ENCODE assay signal across 13 cellular contexts in the genomic region with DNA sequence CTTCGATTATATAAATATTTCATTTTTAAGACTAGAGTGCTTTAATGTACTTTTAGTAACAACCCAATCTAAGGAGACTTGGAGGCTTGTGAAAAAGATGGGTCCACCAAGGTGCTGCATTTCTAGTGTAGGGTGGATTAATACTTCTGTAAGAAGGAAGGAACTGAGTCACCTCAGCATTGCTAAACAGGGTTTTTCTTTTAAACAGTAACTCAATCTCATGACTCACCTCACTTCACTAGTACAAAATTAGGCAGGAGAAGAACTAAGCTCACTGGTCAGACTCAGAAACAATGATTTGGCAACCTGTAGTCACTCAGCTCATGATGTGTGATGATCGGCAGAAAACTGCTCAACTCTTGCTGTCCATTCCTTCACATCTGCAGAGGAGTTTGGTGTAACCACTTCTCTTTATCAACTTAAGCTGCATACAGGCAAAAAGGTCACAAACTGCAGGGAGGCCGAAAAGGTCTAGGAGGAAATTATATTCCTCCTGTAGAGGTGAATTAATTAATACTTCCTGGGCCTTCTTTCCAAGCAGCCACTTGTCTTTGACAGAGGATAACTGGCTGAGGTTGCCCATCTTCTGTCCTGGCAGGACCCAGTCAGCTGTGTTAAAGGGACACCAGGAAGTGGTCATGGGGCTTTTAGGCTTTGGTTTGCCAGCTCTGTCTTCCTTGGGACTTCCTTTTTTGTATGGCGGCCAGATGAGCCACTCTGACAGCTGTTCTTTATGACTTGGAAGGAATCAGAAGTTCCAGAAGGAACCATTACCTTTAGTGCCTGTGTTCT.
DNase-seq lines count a peak whose midpoint lies in the region; ATAC-seq, FAIRE-seq and TF ChIP-seq lines count a peak whose summit lies in the region.
"Had no signal": no experiment of that assay in that cellular context is flagged by ENCODE, and none has a peak within 500 bp of the region (broad histone marks: within the 10 kb centered on the region; RNA-seq: fewer than 3 reads in every experiment).

No MANE protein-coding gene starts in this region.

- no peaks in the 10 kb centered on the region for H4K20me1 ChIP-seq in mammary epithelial cell (ENCODE audit: insufficient read depth, low read length)

- peaks cover 30% of the 10 kb centered on the region for H3K4me1 Mint-ChIP-seq in activated naive CD4-positive, alpha-beta T cell treated with anti-CD3 and anti-CD28 coated beads, Interleukin-2, amount 50 U/mL, for 24 hours
- H3K4me1 Mint-ChIP-seq: IgD-negative memory B cell had no signal

- TF ChIP-seq POLR2A in NB4 (IDR thresholded peaks at IDR 0.05; ENCODE audit: extremely low read depth, insufficient read length): no peak

- dilution Hi-C loops in mammary epithelial cell (cut with HindIII; ENCODE audit: low sequenced_read_pairs): no loop called here

- H3K27ac ChIP-seq in mammary epithelial cell (ENCODE audit: insufficient read depth, low read depth, low read length) (no peak overlapping the region), right atrium auricular region (no peak overlapping the region), pancreas (no peak overlapping the region)
- H3K27ac ChIP-seq: prostate gland had no signal

- CTCF ChIA-PET in mammary epithelial cell (lab: Charles Lee; ENCODE audit: low non-redundant PET): no interaction called here

- DNase-seq in activated naive CD4-positive, alpha-beta T cell (lab: John Stamatoyannopoulos, UW): no peak
- peak; percentile 72 for DNase-seq in NB4 (ENCODE audit: low read depth)
- peak; percentile 85 for DNase-seq in mammary epithelial cell
- DNase-seq in urothelium cell line (ENCODE audit: low spot score): peak; percentile 53
- DNase-seq in right atrium auricular region (ENCODE audit: low spot score): no peak
- no peak for DNase-seq in pancreas
- DNase-seq: activated gamma-delta T cell treated with Interleukin-2 at 50 U/mL for 16 hours, DMS 273 treated with DMSO at 0.1 percent for 48 hours, RPMI8226 had no signal

- H3K4me1 ChIP-seq in mammary epithelial cell (ENCODE audit: insufficient read depth, low read length) (no peaks in the 10 kb centered on the region), right atrium auricular region (no peaks in the 10 kb centered on the region), pancreas (no peaks in the 10 kb centered on the region)
- H3K4me1 ChIP-seq: prostate gland had no signal

- H3K79me2 ChIP-seq in mammary epithelial cell (ENCODE audit: insufficient read depth, low read length): no peaks in the 10 kb centered on the region

- no peak overlapping the region for H3K9ac ChIP-seq in mammary epithelial cell (ENCODE audit: insufficient read depth, low read length)

- H2AFZ ChIP-seq in mammary epithelial cell (ENCODE audit: low read depth, low read length): no peak overlapping the region

- 67% methylated on average over 4 of the region's 4 CpGs for WGBS in mammary epithelial cell (ENCODE audit: low coverage, missing lambda C conversion rate)
- WGBS in pancreas, 2 donors: 73 to 82% methylated on average over 4 of the region's 4 CpGs

- no peaks in the 10 kb centered on the region for H3K36me3 ChIP-seq in mammary epithelial cell (ENCODE audit: insufficient read depth, low read length)
- H3K36me3 ChIP-seq in right atrium auricular region: no peaks in the 10 kb centered on the region
- H3K36me3 ChIP-seq in pancreas: no peaks in the 10 kb centered on the region
- H3K36me3 ChIP-seq: prostate gland had no signal

- in situ Hi-C loops in mammary epithelial cell (cut with MboI; ENCODE audit: low sequenced_read_pairs in 2 of 2): no loop called here

- FAIRE-seq in urothelium cell line (lab: Jason Lieb, UNC) (peak; percentile 86), pancreas (lab: Jason Lieb, UNC) (no peak)

- H3K9me3 Mint-ChIP-seq in activated naive CD4-positive, alpha-beta T cell treated with anti-CD3 and anti-CD28 coated beads, Interleukin-2, amount 50 U/mL, for 24 hours: peaks cover 7% of the 10 kb centered on the region

- H3K4me2 ChIP-seq in mammary epithelial cell (ENCODE audit: insufficient read depth, low read depth, low read length): no peak overlapping the region

- H3K9me3 ChIP-seq in mammary epithelial cell (replicated peaks; ENCODE audit: insufficient read depth, low read length) (no peaks in the 10 kb centered on the region), right atrium auricular region (peaks cover 0 to 4% of the 10 kb centered on the region in 2 donors), pancreas (no peaks in the 10 kb centered on the region)
- H3K9me3 ChIP-seq: prostate gland had no signal

- no peak for ATAC-seq in HG03135 (IDR thresholded peaks at IDR 0.05; ENCODE audit: unreplicated experiment)
- no peak for ATAC-seq in pancreas

- peaks cover 1% of the 10 kb centered on the region for H3K27me3 ChIP-seq in mammary epithelial cell (ENCODE audit: insufficient read depth, low read length)
- no peaks in the 10 kb centered on the region for H3K27me3 ChIP-seq in right atrium auricular region
- no peaks in the 10 kb centered on the region for H3K27me3 ChIP-seq in pancreas

- no peak overlapping the region for H3K4me3 ChIP-seq in NB4 (ENCODE audit: low read depth, low read length)
- no peak overlapping the region for H3K4me3 ChIP-seq in mammary epithelial cell (replicated peaks in 1 of 3; ENCODE audit: insufficient read depth in 1 of 3, low read depth in 2 of 3, low read length in 3 of 3)
- H3K4me3 ChIP-seq in right atrium auricular region: no peak overlapping the region
- no peak overlapping the region for H3K4me3 ChIP-seq in pancreas
- H3K4me3 ChIP-seq: prostate gland had no signal

- intact Hi-C loops in mammary epithelial cell (cut with micrococcal nuclease) (no loop called here), pancreas (cut with DNase I) (no loop called here)

- no peak overlapping the region for H3K4me3 Mint-ChIP-seq in activated naive CD4-positive, alpha-beta T cell treated with anti-CD3 and anti-CD28 coated beads, Interleukin-2, amount 50 U/mL, for 24 hours
- H3K4me3 Mint-ChIP-seq: IgD-negative memory B cell had no signal

- TF ChIP-seq CTCF in NB4 (IDR thresholded peaks at IDR 0.05; ENCODE audit: low read depth, low read length) (no peak), mammary epithelial cell (conservative IDR thresholded peaks at IDR 0.05 in 1 of 2, IDR thresholded peaks at IDR 0.05 in 1 of 2; ENCODE audit: extremely low read depth in 1 of 2, insufficient read depth in 1 of 2, low read depth in 1 of 2, low read length in 2 of 2) (no peak), right atrium auricular region (IDR thresholded peaks at IDR 0.05) (no peak), pancreas (IDR thresholded peaks at IDR 0.05) (no peak)

- peaks cover 6% of the 10 kb centered on the region for H3K36me3 Mint-ChIP-seq in activated naive CD4-positive, alpha-beta T cell treated with anti-CD3 and anti-CD28 coated beads, Interleukin-2, amount 50 U/mL, for 24 hours
- H3K36me3 Mint-ChIP-seq: IgD-negative memory B cell had no signal

- no TSS peak for BruUV-seq in mammary epithelial cell (replicated peaks; lab: Mats Ljungman, UMichigan)

- peak overlapping the region; percentile 51 for H3K27ac Mint-ChIP-seq in activated naive CD4-positive, alpha-beta T cell treated with anti-CD3 and anti-CD28 coated beads, Interleukin-2, amount 50 U/mL, for 24 hours
- H3K27ac Mint-ChIP-seq: IgD-negative memory B cell had no signal

- H3K27me3 Mint-ChIP-seq in activated naive CD4-positive, alpha-beta T cell treated with anti-CD3 and anti-CD28 coated beads, Interleukin-2, amount 50 U/mL, for 24 hours: no peaks in the 10 kb centered on the region
- H3K27me3 Mint-ChIP-seq: IgD-negative memory B cell had no signal

Comparison
In these comparisons a context has a peak if more than half of its experiments do, and no peak if none do; other contexts are left out.
1. DNase-seq: peak in NB4 (single experiment), mammary epithelial cell (single experiment) and urothelium cell line (single experiment); none in activated naive CD4-positive, alpha-beta T cell (0 of 4), right atrium auricular region (single experiment) and pancreas (0 of 6).